Comparison of ENCODE assay signal across 24 cellular contexts in the genomic region with DNA sequence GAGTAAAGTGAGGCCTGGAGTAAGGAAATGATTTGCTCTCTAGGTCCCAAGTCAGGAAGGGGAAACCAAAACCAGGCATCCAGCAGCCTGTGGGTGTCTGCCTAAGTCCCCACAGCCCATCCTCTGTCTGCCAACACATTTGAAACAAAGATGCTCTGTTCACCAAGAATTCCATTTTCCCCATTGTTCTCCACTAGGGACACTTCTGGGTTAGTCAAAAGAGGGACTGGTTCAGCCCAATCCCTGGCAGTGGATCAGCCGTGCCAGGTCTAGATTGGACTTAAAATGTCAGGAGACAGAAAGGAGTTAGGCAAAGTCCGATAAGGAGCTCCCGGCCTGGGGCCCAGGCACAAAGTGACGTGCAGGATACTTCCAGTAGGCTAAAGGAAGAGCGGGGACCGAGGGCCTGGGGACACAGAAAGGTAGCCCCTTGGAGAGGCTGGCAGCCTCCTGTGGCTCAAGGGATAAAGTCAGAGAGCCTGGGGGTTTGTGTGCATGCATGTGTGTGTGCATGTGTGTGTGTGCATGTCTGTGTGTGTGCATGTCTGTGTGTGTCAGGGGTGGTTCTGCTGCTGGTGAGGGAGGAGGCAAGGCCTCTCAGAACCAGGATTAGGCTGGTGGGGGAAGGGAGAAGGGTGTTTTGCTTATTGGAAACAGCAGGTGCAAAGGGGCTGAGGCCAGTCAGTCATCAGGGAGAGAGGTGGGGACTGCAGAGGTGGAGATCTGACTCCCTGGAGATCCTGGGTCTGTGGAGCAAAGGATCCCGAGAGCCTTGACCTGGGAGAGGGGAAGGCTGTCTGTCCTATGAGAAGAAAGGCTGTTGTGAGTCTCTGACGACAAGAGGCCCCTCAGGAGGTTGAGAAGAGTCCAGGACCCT. TPM values are rescaled to one million over a fixed set of nuclear protein-coding genes. Genes with fewer than 3 reads are reported as not detected.
DNase-seq lines count a peak whose midpoint lies in the region; ATAC-seq, FAIRE-seq and TF ChIP-seq lines count a peak whose summit lies in the region.
"Had no signal": no experiment of that assay in that cellular context is flagged by ENCODE, and none has a peak within 500 bp of the region (broad histone marks: within the 10 kb centered on the region; RNA-seq: fewer than 3 reads in every experiment).

No MANE protein-coding gene starts in this region.

- H2BK120ac ChIP-seq in H1 (replicated peaks; ENCODE audit: low read depth, low read length) = no peak overlapping the region

- no peak overlapping the region for H3K23ac ChIP-seq in H1 (ENCODE audit: insufficient read length)

- H3K27ac Mint-ChIP-seq in neural crest cell (ENCODE audit: unreplicated experiment) = peak overlapping the region; percentile 86
- H3K27ac Mint-ChIP-seq in activated CD4-positive, alpha-beta T cell treated with anti-CD3 and anti-CD28 coated beads for 36 hours = no peak overlapping the region
- H3K27ac Mint-ChIP-seq: activated CD8-positive, alpha-beta T cell treated with anti-CD3 and anti-CD28 coated beads, Interleukin-2, amount 10 ng/mL, durations not matched to agents 7 days and 5 days; B cell; natural killer cell treated with Interleukin-12 subunit alpha and Interleukin-12 subunit beta and Interleukin-15 and Interleukin-18, amount 100 ng/mL, for 72 hours had no signal

- no peak overlapping the region; the same call in 1 of the 2 replicates for H2BK12ac ChIP-seq in H1 (ENCODE audit: low read depth, low read length)

- H3K4ac ChIP-seq in H1 (replicated peaks; ENCODE audit: insufficient read length, low read depth, low read length) = no peak overlapping the region

- H3K79me2 ChIP-seq in H1 (ENCODE audit: control insufficient read depth in 1 of 2, insufficient read depth in 2 of 2, low read length in 2 of 2) = no peaks in the 10 kb centered on the region
- H3K79me2 ChIP-seq: parathyroid adenoma had no signal

- no peak overlapping the region for H4K91ac ChIP-seq in H1 (replicated peaks; ENCODE audit: insufficient read length, low read length)

- ATAC-seq in activated CD4-positive, alpha-beta T cell treated with anti-CD3 and anti-CD28 coated beads for 36 hours = no peak
- ATAC-seq: activated CD8-positive, alpha-beta T cell treated with anti-CD3 and anti-CD28 coated beads, Interleukin-2, amount 10 ng/mL, durations not matched to agents 7 days and 5 days; left ventricle myocardium superior; natural killer cell treated with Interleukin-12 subunit alpha and Interleukin-12 subunit beta and Interleukin-15 and Interleukin-18, amount 100 ng/mL, for 72 hours had no signal

- POLR2A ChIA-PET in H1 (lab: Charles Lee; ENCODE audit: partially characterized antibody) = interaction anchor here (0.9 to 1.4 kb wide), 7 partner anchors 9 to 36 kb away, joined by 3 to 5 read pairs (median 3); no protein-coding TSS in a partner anchor
- POLR2A ChIA-PET in activated CD4-positive, alpha-beta T cell treated with anti-CD3 and anti-CD28 coated beads for 36 hours (lab: Charles Lee) = no interaction called here

- 88% methylated on average over 8 of the region's 8 CpGs; no CpG with 5 or more reads in 1 of the 2 experiments for WGBS in H1 (ENCODE audit: extremely low coverage in 1 of 2, insufficient coverage in 1 of 2, insufficient read length in 1 of 2, insufficient replicate concordance in 2 of 2, low coverage in 1 of 2, low lambda C conversion rate in 2 of 2, missing lambda C conversion rate in 1 of 2), 2 experiments
- 58 to 59% methylated on average over 8 of the region's 8 CpGs for WGBS in tibial nerve, 2 donors

- H3K23me2 ChIP-seq in H1 (ENCODE audit: low read depth, low read length) = no peaks in the 10 kb centered on the region

- H2BK15ac ChIP-seq in H1 (ENCODE audit: low read length) = no peak overlapping the region

- no peak overlapping the region for H4K5ac ChIP-seq in H1 (ENCODE audit: insufficient read length, low read depth, low read length)

- H2AK5ac ChIP-seq in H1 (ENCODE audit: low read depth, low read length) = no peak overlapping the region

- intact Hi-C loops in activated CD4-positive, alpha-beta T cell treated with anti-CD3 and anti-CD28 coated beads for 36 hours (cut with DNase I, micrococcal nuclease) = no loop called here

- H3K14ac ChIP-seq in H1 (ENCODE audit: insufficient read length) = no peak overlapping the region

- H4K8ac ChIP-seq in H1 (ENCODE audit: extremely low read depth, insufficient read depth, low read length) = no peak overlapping the region

- H3K4me3 ChIP-seq in H1 (ENCODE audit: extremely low read depth in 1 of 4, insufficient read depth in 2 of 4, low read depth in 3 of 4, low read length in 4 of 4) (no peak overlapping the region), tibial nerve (no peak overlapping the region)

- CTCF ChIA-PET in H1 (lab: Charles Lee; ENCODE audit: partially characterized antibody) = interaction anchor here (2.6 kb wide), 1 partner anchor 55 kb away, joined by 5 read pairs; no protein-coding TSS in a partner anchor
- CTCF ChIA-PET in activated CD4-positive, alpha-beta T cell treated with anti-CD3 and anti-CD28 coated beads for 36 hours (lab: Charles Lee) = interaction anchor here (0.6 kb wide), 1 partner anchor 187 kb away, joined by 3 read pairs; no protein-coding TSS in a partner anchor

- DNase-seq in NCI-H82 (lab: John Stamatoyannopoulos, UW) (peak; percentile 20), NCI-H82 treated with DMSO at 0.1 percent for 48 hours (lab: John Stamatoyannopoulos, UW; ENCODE audit: unreplicated experiment) (no peak), H1 (ENCODE audit: low read depth in 1 of 2, low spot score in 2 of 2) (no peak), neural crest cell (ENCODE audit: low read depth, low spot score) (no peak), tibial nerve (ENCODE audit: low spot score in 2 of 2) (no peak), T-helper 9 cell (no peak), GM12892 (ENCODE audit: insufficient read length) (no peak)
- DNase-seq in activated CD4-positive, alpha-beta T cell treated with anti-CD3 and anti-CD28 coated beads for 36 hours = no peak
- DNase-seq: activated CD4-positive, alpha-beta T cell treated with anti-CD3 and anti-CD28 coated beads for 1 hour; activated CD8-positive, alpha-beta T cell treated with anti-CD3 and anti-CD28 coated beads, Interleukin-2, amount 10 ng/mL, durations not matched to agents 7 days and 5 days; activated gamma-delta T cell treated with Interleukin-2 at 50 U/mL for 16 hours; activated T-cell treated with anti-CD3 and anti-CD28 coated beads, Interleukin-2, amount 50 U/mL, for 1 hour; GDM1; GOT3; left ventricle myocardium superior; NCI-H1417; NCI-H446; SHP77; trophoblast cell had no signal

- H3K36me3 ChIP-seq in H1 (ENCODE audit: control insufficient read depth in 2 of 4, insufficient read depth in 4 of 4, low read length in 3 of 4) (no peaks in the 10 kb centered on the region), tibial nerve (peaks cover 0 to 5% (median 0%) of the 10 kb centered on the region in 3 donors)

- FAIRE-seq in H1 (lab: Jason Lieb, UNC) (no peak), GM12892 (lab: Jason Lieb, UNC) (no peak)
- FAIRE-seq: GM18507 had no signal

- no peak overlapping the region for H3K4me2 ChIP-seq in H1 (ENCODE audit: insufficient read depth in 1 of 2, low read depth in 2 of 2, low read length in 2 of 2)

- no peak for TF ChIP-seq RAD21 in H1 (IDR thresholded peaks at IDR 0.05 in 1 of 2, conservative IDR thresholded peaks at IDR 0.05 in 1 of 2; ENCODE audit: low read depth in 2 of 2, low read length in 2 of 2)

- H2BK20ac ChIP-seq in H1 (ENCODE audit: low read length) = no peak overlapping the region

- no peak overlapping the region for H3K18ac ChIP-seq in H1 (ENCODE audit: extremely low read depth, low read length)

- TF ChIP-seq CTCF in H1 (IDR thresholded peaks at IDR 0.05; ENCODE audit: control extremely low read depth in 1 of 3, insufficient read depth in 1 of 3, low read depth in 1 of 3, low read length in 3 of 3) = no peak
- TF ChIP-seq CTCF in neural crest cell (conservative IDR thresholded peaks at IDR 0.05) = no peak
- peak in 2 of 5 experiments; percentile 29 to 32 for TF ChIP-seq CTCF in tibial nerve (IDR thresholded peaks at IDR 0.05)

- no peaks in the 10 kb centered on the region for H3K9me3 ChIP-seq in H1 (ENCODE audit: insufficient read depth in 2 of 2, low read depth in 1 of 2, low read length in 1 of 2)
- no peaks in the 10 kb centered on the region for H3K9me3 ChIP-seq in tibial nerve

- H3K9ac ChIP-seq in H1 (replicated peaks in 1 of 4; ENCODE audit: extremely low read depth in 1 of 4, low read depth in 3 of 4, low read length in 3 of 4) = no peak overlapping the region
- H3K9ac ChIP-seq: parathyroid adenoma had no signal

- no peak overlapping the region for H3K56ac ChIP-seq in H1 (replicated peaks; ENCODE audit: insufficient read length, low read depth, low read length)

- H3K36me3 Mint-ChIP-seq in neural crest cell (ENCODE audit: low read depth) = no peaks in the 10 kb centered on the region
- no peaks in the 10 kb centered on the region for H3K36me3 Mint-ChIP-seq in activated CD4-positive, alpha-beta T cell treated with anti-CD3 and anti-CD28 coated beads for 36 hours (ENCODE audit: low read depth)
- H3K36me3 Mint-ChIP-seq: natural killer cell treated with Interleukin-12 subunit alpha and Interleukin-12 subunit beta and Interleukin-15 and Interleukin-18, amount 100 ng/mL, for 72 hours had no signal

- TF ChIP-seq POLR2A in H1 (IDR thresholded peaks at IDR 0.05; ENCODE audit: control extremely low read depth in 1 of 2, low read depth in 2 of 2, low read length in 2 of 2) (no peak), tibial nerve (IDR thresholded peaks at IDR 0.05) (no peak), GM12892 (IDR thresholded peaks at IDR 0.05; ENCODE audit: low read depth, low read length) (no peak)

- TF ChIP-seq EP300 in H1 (IDR thresholded peaks at IDR 0.05; ENCODE audit: borderline replicate concordance in 1 of 2, low read depth in 2 of 2, low read length in 2 of 2) (no peak), tibial nerve (IDR thresholded peaks at IDR 0.05) (peak in 1 of 2 donors; percentile 29)

- no peak overlapping the region for H2AFZ ChIP-seq in H1 (ENCODE audit: low read length)
- H2AFZ ChIP-seq: parathyroid adenoma had no signal

- H3K79me1 ChIP-seq in H1 (ENCODE audit: low read depth, low read length) = no peaks in the 10 kb centered on the region

- H3K27me3 Mint-ChIP-seq in neural crest cell (ENCODE audit: low read depth) = no peaks in the 10 kb centered on the region
- H3K27me3 Mint-ChIP-seq in activated CD4-positive, alpha-beta T cell treated with anti-CD3 and anti-CD28 coated beads for 36 hours = no peaks in the 10 kb centered on the region

- H2BK5ac ChIP-seq in H1 (ENCODE audit: low read depth, low read length) = no peak overlapping the region

- H3K4me1 ChIP-seq in H1 (replicated peaks in 1 of 4; ENCODE audit: control insufficient read depth in 3 of 4, insufficient read depth in 4 of 4, low read length in 3 of 4) (peaks cover 0 to 3% (median 0%) of the 10 kb centered on the region in 4 experiments; a peak in 1 of 7 replicates), tibial nerve (peaks cover 0 to 80% (median 35%) of the 10 kb centered on the region in 4 donors)

- no peak overlapping the region for H3K27ac ChIP-seq in H1 (ENCODE audit: low read depth, low read length)
- peak overlapping the region; percentile 47 to 79 (median 72) for H3K27ac ChIP-seq in tibial nerve
- H3K27ac ChIP-seq: 22Rv1, parathyroid adenoma had no signal

- no peaks in the 10 kb centered on the region for H3K9me3 Mint-ChIP-seq in neural crest cell
- H3K9me3 Mint-ChIP-seq in activated CD4-positive, alpha-beta T cell treated with anti-CD3 and anti-CD28 coated beads for 36 hours (ENCODE audit: low read depth) = no peaks in the 10 kb centered on the region
- H3K9me3 Mint-ChIP-seq: natural killer cell treated with Interleukin-12 subunit alpha and Interleukin-12 subunit beta and Interleukin-15 and Interleukin-18, amount 100 ng/mL, for 72 hours had no signal

- H3K4me1 Mint-ChIP-seq in neural crest cell = peaks cover 8% of the 10 kb centered on the region
- H3K4me1 Mint-ChIP-seq in activated CD4-positive, alpha-beta T cell treated with anti-CD3 and anti-CD28 coated beads for 36 hours = no peaks in the 10 kb centered on the region
- H3K4me1 Mint-ChIP-seq: B cell had no signal

- no peak overlapping the region for H3K4me3 Mint-ChIP-seq in neural crest cell
- H3K4me3 Mint-ChIP-seq in activated CD4-positive, alpha-beta T cell treated with anti-CD3 and anti-CD28 coated beads for 36 hours = no peak overlapping the region
- H3K4me3 Mint-ChIP-seq: activated CD8-positive, alpha-beta T cell treated with anti-CD3 and anti-CD28 coated beads, Interleukin-2, amount 10 ng/mL, durations not matched to agents 7 days and 5 days; B cell; natural killer cell treated with Interleukin-12 subunit alpha and Interleukin-12 subunit beta and Interleukin-15 and Interleukin-18, amount 100 ng/mL, for 72 hours had no signal

- H4K20me1 ChIP-seq in H1 (replicated peaks in 1 of 2; ENCODE audit: control insufficient read depth in 1 of 2, insufficient read depth in 2 of 2, low read length in 2 of 2) = no peaks in the 10 kb centered on the region

- 0 out of 7 replicates have a peak, but pooled peaks cover 0 to 2% (median 0%) of the 10 kb centered on the region in 4 experiments for H3K27me3 ChIP-seq in H1 (replicated peaks in 1 of 4; ENCODE audit: control insufficient read depth in 3 of 4, extremely low read depth in 1 of 4, insufficient read depth in 3 of 4, low read length in 3 of 4)
- no peaks in the 10 kb centered on the region for H3K27me3 ChIP-seq in tibial nerve

RNA-seq across cellular contexts. Expression of gene IL34, which starts 41.7 kb away (rescaled TPM):
- total RNA-seq in H1 (2021; fragmentation: NEBNext Ultra II Directional; extraction: Animal tissue kit (Norgen Biotek cat#: 25700)) = 4.0 and 4.6 TPM in 2 replicates
- 5.6 and 8.0 TPM in 2 replicates for polyA plus RNA-seq in H1 (2011; rRNA removed)
- polyA plus RNA-seq in H1 (2011; cell fraction: cytosol; rRNA removed) = 6.7 TPM
- 9.0 TPM for polyA plus RNA-seq in H1 (2011; cell fraction: nucleus; rRNA removed)
- 4.6 to 6.5 TPM (median 5.2 TPM) in 4 replicates for polyA plus RNA-seq in H1 (2012, experiment 1 of 2)
- 3.3 TPM for polyA plus RNA-seq in H1 (2012, experiment 2 of 2)
- polyA plus RNA-seq in H1 (2013, experiment 1 of 2) = 2.7 TPM
- 3.3 TPM for polyA plus RNA-seq in H1 (2013, experiment 2 of 2)
- polyA minus RNA-seq in H1 (2011; rRNA and poly(A)+ RNA removed) = 1.7 and 2.2 TPM in 2 replicates
- 4.3 TPM for polyA minus RNA-seq in H1 (2011; cell fraction: cytosol; rRNA and poly(A)+ RNA removed)
- polyA minus RNA-seq in H1 (2011; cell fraction: nucleus; rRNA and poly(A)+ RNA removed) = 1.5 TPM
- total RNA-seq in neural crest cell (0.16 and 0.47 TPM in 2 replicates), tibial nerve (10 to 100 TPM; 49.6 to 89.4 (median 60.9) TPM)
- not detected for total RNA-seq in activated CD4-positive, alpha-beta T cell treated with anti-CD3 and anti-CD28 coated beads for 36 hours
- not detected for polyA plus RNA-seq in GM12892 (2012; ENCODE audit: missing spikeins)
- total RNA-seq: B cell had no signal
